ENCODE assay signal across 11 cellular contexts in the genomic region with DNA sequence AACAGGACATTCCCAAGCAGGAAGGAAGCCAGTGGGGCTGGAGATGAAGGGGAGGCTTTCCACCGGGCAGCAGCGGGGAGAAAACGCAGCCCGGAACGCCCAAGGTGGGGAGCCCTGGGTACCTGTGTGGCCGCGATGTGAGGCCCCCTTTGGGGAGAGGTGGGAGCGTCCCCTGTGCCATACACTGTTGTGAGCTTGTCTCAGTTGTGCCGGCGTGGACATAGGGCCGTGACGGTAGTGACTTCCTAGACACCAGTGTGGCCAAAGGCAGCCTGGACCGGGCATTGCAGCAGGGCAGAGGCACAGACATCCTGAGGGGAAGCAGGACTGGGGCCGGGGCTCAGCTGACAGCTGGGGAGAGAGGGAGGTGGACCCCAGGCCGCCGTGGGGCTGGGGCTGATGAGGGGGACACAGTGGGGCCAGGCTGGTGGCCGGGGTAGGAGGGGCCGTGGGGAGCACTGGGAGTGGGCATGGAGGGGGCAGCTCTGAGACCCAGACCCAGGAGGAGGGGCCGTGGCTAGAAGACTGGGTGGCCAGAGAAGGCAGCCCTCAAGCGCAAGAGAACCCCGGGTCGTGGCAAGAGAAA. TPM values are rescaled to one million over a fixed set of nuclear protein-coding genes. Genes with fewer than 3 reads are reported as not detected.
DNase-seq lines count a peak whose midpoint lies in the region; ATAC-seq and TF ChIP-seq lines count a peak whose summit lies in the region.
"Had no signal": no experiment of that assay in that cellular context is flagged by ENCODE, and none has a peak within 500 bp of the region (broad histone marks: within the 10 kb centered on the region; RNA-seq: fewer than 3 reads in every experiment).

No MANE protein-coding gene starts in this region.

- H2BK15ac ChIP-seq in neuronal stem cell (ENCODE audit: low read length): no peak overlapping the region

- H3K4me3 ChIP-seq in adipocyte (ENCODE audit: low read length): no peak overlapping the region
- no peak overlapping the region for H3K4me3 ChIP-seq in neuronal stem cell (ENCODE audit: low read length in 2 of 2)

- no peaks in the 10 kb centered on the region for H3K27me3 ChIP-seq in adipocyte (replicated peaks; ENCODE audit: control insufficient read depth, insufficient read depth, low read length)
- H3K27me3 ChIP-seq in neuronal stem cell (ENCODE audit: control insufficient read depth in 3 of 3, insufficient read depth in 3 of 3, low read depth in 1 of 3, low read length in 3 of 3): peaks cover 0 to under 1% (median 0%) of the 10 kb centered on the region in 3 experiments

- H3K79me1 ChIP-seq in neuronal stem cell (ENCODE audit: low read depth, low read length): peaks cover 20% of the 10 kb centered on the region

- no peak overlapping the region for H2AK5ac ChIP-seq in neuronal stem cell (ENCODE audit: low read depth, low read length)

- DNase-seq in adipocyte (ENCODE audit: low read depth): no peak
- DNase-seq in glutamatergic neuron: no peak
- DNase-seq in neuronal stem cell (ENCODE audit: low spot score): no peak
- DNase-seq in type B pancreatic cell (ENCODE audit: extremely low spot score, unreplicated experiment): no peak
- DNase-seq in hepatic stellate cell (ENCODE audit: low spot score): no peak
- DNase-seq in NCI-H69 (lab: John Stamatoyannopoulos, UW): no peak
- DNase-seq: activated CD4-positive, alpha-beta T cell treated with anti-CD3 and anti-CD28 coated beads, Interleukin-2, amount 50 U/mL, for 48 hours; activated naive CD4-positive, alpha-beta T cell treated with anti-CD3 and anti-CD28 coated beads, Interleukin-2, amount 10 ng/mL, durations not matched to agents 7 days and 5 days; cortex of kidney; T-helper 2 cell had no signal

- no peak overlapping the region for H2BK5ac ChIP-seq in neuronal stem cell (ENCODE audit: low read length)

- no CpG with 5 or more reads among the region's 22 CpGs for WGBS in neuronal stem cell (ENCODE audit: extremely low coverage in 2 of 2, insufficient read length in 2 of 2, insufficient replicate concordance in 1 of 2), 2 donors

- H3K4me1 Mint-ChIP-seq in glutamatergic neuron (ENCODE audit: low read depth, unreplicated experiment): peaks cover 44% of the 10 kb centered on the region
- peaks cover 38% of the 10 kb centered on the region for H3K4me1 Mint-ChIP-seq in type B pancreatic cell (ENCODE audit: unreplicated experiment)
- H3K4me1 Mint-ChIP-seq: activated naive CD4-positive, alpha-beta T cell treated with anti-CD3 and anti-CD28 coated beads, Interleukin-2, amount 10 ng/mL, durations not matched to agents 7 days and 5 days had no signal

- no peak overlapping the region for H3K4me2 ChIP-seq in neuronal stem cell (ENCODE audit: insufficient read depth, low read length, poor library complexity, severe bottlenecking)

- H3K27me3 Mint-ChIP-seq in glutamatergic neuron (ENCODE audit: unreplicated experiment) (peaks cover 9% of the 10 kb centered on the region), type B pancreatic cell (no peaks in the 10 kb centered on the region)
- H3K27me3 Mint-ChIP-seq: activated naive CD4-positive, alpha-beta T cell treated with anti-CD3 and anti-CD28 coated beads, Interleukin-2, amount 10 ng/mL, durations not matched to agents 7 days and 5 days had no signal

- H3K9ac ChIP-seq in adipocyte (ENCODE audit: low read length) (peak overlapping the region; percentile 44), neuronal stem cell (ENCODE audit: low read depth, low read length, poor library complexity) (no peak overlapping the region)

- H3K9me3 ChIP-seq in adipocyte (ENCODE audit: control insufficient read depth, low read length) (no peaks in the 10 kb centered on the region), neuronal stem cell (replicated peaks in 1 of 2; ENCODE audit: control insufficient read depth in 2 of 2, insufficient read depth in 1 of 2, low read depth in 1 of 2, low read length in 2 of 2) (peaks cover 2 to 11% of the 10 kb centered on the region in 2 donors)

- no peak overlapping the region for H2AFZ ChIP-seq in neuronal stem cell (ENCODE audit: low read length)

- H3K18ac ChIP-seq in neuronal stem cell (ENCODE audit: low read length): peak overlapping the region; percentile 81

- H3K23ac ChIP-seq in neuronal stem cell (ENCODE audit: low read depth, low read length, poor library complexity): peak overlapping the region; percentile 44

- H4K8ac ChIP-seq in neuronal stem cell (ENCODE audit: low read depth, low read length): no peak overlapping the region

- H3K27ac Mint-ChIP-seq in glutamatergic neuron (ENCODE audit: unreplicated experiment): peak overlapping the region; percentile 76
- H3K27ac Mint-ChIP-seq in type B pancreatic cell: peak overlapping the region; percentile 85
- H3K27ac Mint-ChIP-seq: activated naive CD4-positive, alpha-beta T cell treated with anti-CD3 and anti-CD28 coated beads, Interleukin-2, amount 10 ng/mL, durations not matched to agents 7 days and 5 days had no signal

- H3K4me3 Mint-ChIP-seq in glutamatergic neuron (ENCODE audit: unreplicated experiment) (peak overlapping the region; percentile 57), type B pancreatic cell (peak overlapping the region; percentile 3)
- H3K4me3 Mint-ChIP-seq: activated naive CD4-positive, alpha-beta T cell treated with anti-CD3 and anti-CD28 coated beads, Interleukin-2, amount 10 ng/mL, durations not matched to agents 7 days and 5 days had no signal

- no peak for ATAC-seq in HG03432 (IDR thresholded peaks at IDR 0.05; ENCODE audit: unreplicated experiment)

- H2BK12ac ChIP-seq in neuronal stem cell (ENCODE audit: low read length): no peak overlapping the region

- H3K36me3 ChIP-seq in adipocyte (ENCODE audit: control insufficient read depth, insufficient read depth, low read length, severe bottlenecking): peaks cover 19% of the 10 kb centered on the region
- peaks cover 14 to 56% of the 10 kb centered on the region in 2 donors for H3K36me3 ChIP-seq in neuronal stem cell (replicated peaks in 1 of 2; ENCODE audit: control insufficient read depth in 2 of 2, insufficient read depth in 2 of 2, low read length in 2 of 2)

- peak overlapping the region; percentile 84 for H3K14ac ChIP-seq in neuronal stem cell (ENCODE audit: low read length)

- TF ChIP-seq CTCF in glutamatergic neuron (IDR thresholded peaks at IDR 0.05; ENCODE audit: partially characterized antibody, unreplicated experiment) (no peak), type B pancreatic cell (conservative IDR thresholded peaks at IDR 0.05) (no peak)

- no peak overlapping the region for H3K4ac ChIP-seq in neuronal stem cell (ENCODE audit: low read length)

- H2BK120ac ChIP-seq in neuronal stem cell (ENCODE audit: low read depth, low read length): no peak overlapping the region

- H3K9me3 Mint-ChIP-seq in glutamatergic neuron (ENCODE audit: unreplicated experiment) (peaks cover 15% of the 10 kb centered on the region), type B pancreatic cell (peaks cover 2% of the 10 kb centered on the region)

- no peak overlapping the region for H3K27ac ChIP-seq in neuronal stem cell (replicated peaks; ENCODE audit: low read length)

- H4K91ac ChIP-seq in neuronal stem cell (ENCODE audit: low read depth, low read length, poor library complexity): no peak overlapping the region

- H3K4me1 ChIP-seq in adipocyte (ENCODE audit: control insufficient read depth, insufficient read depth, low read length) (peaks cover 28% of the 10 kb centered on the region), neuronal stem cell (ENCODE audit: control insufficient read depth in 2 of 2, insufficient read depth in 1 of 2, low read depth in 1 of 2, low read length in 2 of 2) (peaks cover 5 to 27% of the 10 kb centered on the region in 2 donors)

- H3K36me3 Mint-ChIP-seq in glutamatergic neuron (ENCODE audit: unreplicated experiment) (peaks cover 8% of the 10 kb centered on the region), type B pancreatic cell (peaks cover 17% of the 10 kb centered on the region)

RNA-seq across cellular contexts. Expression of a gene that starts 38.5 kb away (rescaled TPM):
- total RNA-seq in glutamatergic neuron (ENCODE audit: unreplicated experiment) (62.0 TPM), type B pancreatic cell (ENCODE audit: low replicate concordance) (78.4 and 78.8 TPM in 2 replicates)
- 74.2 TPM for polyA plus RNA-seq in neuronal stem cell (2013, experiment 1 of 2)
- polyA plus RNA-seq in neuronal stem cell (2013, experiment 2 of 2): 75.8 TPM

RNA-seq across cellular contexts. Expression of a gene that starts 55.5 kb away (rescaled TPM):
- total RNA-seq in glutamatergic neuron (ENCODE audit: unreplicated experiment) (97.7 TPM), type B pancreatic cell (ENCODE audit: low replicate concordance) (17.2 and 29.2 TPM in 2 replicates)
- polyA plus RNA-seq in neuronal stem cell (2013, experiment 1 of 2): 21.3 TPM
- polyA plus RNA-seq in neuronal stem cell (2013, experiment 2 of 2): 22.2 TPM
